1 cellular context compared by ENCODE assay signal in genomic region chr22:41568811-41569210, GRCh38.
TF ChIP-seq lines count a peak whose summit lies in the region.

No MANE protein-coding gene starts in this region.

TF ChIP-seq in IMR-90, 13 proteins besides CTCF, POLR2A, EP300 and RAD21:
- TF ChIP-seq CHD1 (IDR thresholded peaks at IDR 0.05; ENCODE audit: low read depth, low read length) (no peak), FOS (IDR thresholded peaks at IDR 0.05; ENCODE audit: low read depth, low read length) (no peak), MXI1 (IDR thresholded peaks at IDR 0.05; ENCODE audit: borderline replicate concordance, low read depth, low read length) (no peak), BHLHE40 (IDR thresholded peaks at IDR 0.05; ENCODE audit: low read depth, low read length) (no peak), CEBPB (IDR thresholded peaks at IDR 0.05; ENCODE audit: low read depth, low read length) (no peak), NFE2L2 (IDR thresholded peaks at IDR 0.05; ENCODE audit: low read depth, low read length) (no peak), USF2 (IDR thresholded peaks at IDR 0.05; ENCODE audit: low read depth, low read length) (no peak)
